ENCODE assay signal across 16 cellular contexts in the genomic region with DNA sequence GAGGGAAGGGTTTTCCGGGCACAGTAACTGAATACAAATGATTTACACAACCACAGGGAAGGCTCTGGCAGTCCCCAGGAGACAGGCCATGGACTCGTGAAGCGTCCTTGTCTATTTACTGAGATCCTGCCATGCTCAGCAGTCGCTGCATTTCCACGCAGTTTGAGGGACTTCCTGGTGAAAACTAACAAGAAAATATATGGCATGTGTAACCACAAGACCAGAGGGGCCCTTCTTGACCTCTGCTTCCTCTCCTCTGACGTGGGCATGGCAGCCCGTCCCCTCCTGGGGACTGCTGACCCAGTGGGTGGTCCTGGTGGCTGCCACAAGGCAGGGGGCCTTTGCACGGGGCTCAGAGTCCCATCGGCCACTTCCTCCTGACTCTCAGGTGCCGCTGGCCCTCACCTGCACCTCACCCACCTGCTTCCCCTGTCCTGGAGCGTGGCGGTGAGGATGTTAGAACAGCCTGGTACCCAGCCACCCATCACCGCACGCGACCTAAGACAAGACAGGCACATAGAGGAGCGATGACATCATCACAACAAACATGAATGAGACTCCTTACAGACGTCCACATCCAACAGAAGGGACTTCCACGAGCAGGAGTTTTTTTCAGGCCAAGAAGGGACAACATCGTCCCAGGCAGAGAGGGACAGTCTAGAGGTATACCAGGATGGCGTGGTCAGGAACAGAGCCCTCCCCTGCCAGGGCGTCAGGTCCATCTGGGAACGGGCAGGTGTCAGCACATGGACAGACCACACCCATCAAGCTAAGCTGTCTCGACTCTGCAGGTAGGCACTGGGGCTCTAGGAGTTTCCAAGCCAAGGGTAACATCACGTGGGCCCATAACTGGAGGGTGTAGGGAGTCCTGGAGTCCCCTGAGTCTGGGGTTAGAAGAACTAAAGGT.
"Had no signal": no experiment of that assay in that cellular context is flagged by ENCODE, and none has a peak within 500 bp of the region (broad histone marks: within the 10 kb centered on the region; RNA-seq: fewer than 3 reads in every experiment).

No MANE protein-coding gene starts in this region.

- H3K27ac Mint-ChIP-seq: activated naive CD4-positive, alpha-beta T cell treated with anti-CD3 and anti-CD28 coated beads for 36 hours; memory B cell; naive B cell; stimulated activated naive B cell treated with anti-CD40 and anti-IgM and Interleukin-4, amounts not matched to agents 10 μg/mL and 1 μg/mL and 100 μg/mL, for 72 hours; T-helper 2 cell treated with Interferon-gamma antibody and Interleukin-4, amounts not matched to agents 5 μg/mL and 100 μg/mL, for 36 hours; WTC11 had no signal

- DNase-seq: activated CD4-positive, alpha-beta T cell treated with anti-CD3 and anti-CD28 coated beads for 4 hours; activated CD8-positive, alpha-beta memory T cell treated with anti-CD3 and anti-CD28 coated beads, Interleukin-2, amount 50 U/mL, for 4 hours; activated naive CD4-positive, alpha-beta T cell treated with anti-CD3 and anti-CD28 coated beads for 36 hours; activated T-cell treated with anti-CD3 and anti-CD28 coated beads, Interleukin-2, amount 50 U/mL, for 4 hours; body of pancreas; dorsolateral prefrontal cortex; hippocampal formation; islet precursor cell; naive B cell; spleen; stimulated activated naive B cell treated with anti-CD40 and anti-IgM and Interleukin-4, amounts not matched to agents 10 μg/mL and 1 μg/mL and 100 μg/mL, for 72 hours had no signal

- H3K9me3 Mint-ChIP-seq: activated naive CD4-positive, alpha-beta T cell treated with anti-CD3 and anti-CD28 coated beads for 36 hours; activated T-cell treated with anti-CD3 and anti-CD28 coated beads, Interleukin-2, amount 50 U/mL, for 4 hours; memory B cell; naive B cell; stimulated activated naive B cell treated with anti-CD40 and anti-IgM and Interleukin-4, amounts not matched to agents 10 μg/mL and 1 μg/mL and 100 μg/mL, for 72 hours; T-helper 2 cell treated with Interferon-gamma antibody and Interleukin-4, amounts not matched to agents 5 μg/mL and 100 μg/mL, for 36 hours; WTC11 had no signal

- ATAC-seq: activated T-cell treated with anti-CD3 and anti-CD28 coated beads, Interleukin-2, amount 50 U/mL, for 4 hours; body of pancreas; left lung; mucosa of descending colon; stimulated activated naive B cell treated with anti-CD40 and anti-IgM and Interleukin-4, amounts not matched to agents 10 μg/mL and 1 μg/mL and 100 μg/mL, for 72 hours; WTC11 had no signal

- H3K36me3 Mint-ChIP-seq: memory B cell; naive B cell; stimulated activated naive B cell treated with anti-CD40 and anti-IgM and Interleukin-4, amounts not matched to agents 10 μg/mL and 1 μg/mL and 100 μg/mL, for 72 hours had no signal

- H3K4me3 Mint-ChIP-seq: activated naive CD4-positive, alpha-beta T cell treated with anti-CD3 and anti-CD28 coated beads for 36 hours; activated T-cell treated with anti-CD3 and anti-CD28 coated beads, Interleukin-2, amount 50 U/mL, for 4 hours; memory B cell; naive B cell; stimulated activated naive B cell treated with anti-CD40 and anti-IgM and Interleukin-4, amounts not matched to agents 10 μg/mL and 1 μg/mL and 100 μg/mL, for 72 hours; T-helper 2 cell treated with Interferon-gamma antibody and Interleukin-4, amounts not matched to agents 5 μg/mL and 100 μg/mL, for 36 hours; WTC11 had no signal

- H3K4me1 Mint-ChIP-seq: memory B cell, naive B cell had no signal
